8 cellular contexts compared by ENCODE assay signal in genomic region chr11:7548659-7549283, GRCh38. TPM values are rescaled to one million over a fixed set of nuclear protein-coding genes. Genes with fewer than 3 reads are reported as not detected.
DNase-seq lines count a peak whose midpoint lies in the region; ATAC-seq and TF ChIP-seq lines count a peak whose summit lies in the region.

No MANE protein-coding gene starts in this region.

- no peaks in the 10 kb centered on the region for H3K9me3 ChIP-seq in ascending aorta

- ATAC-seq in GM19455 (IDR thresholded peaks at IDR 0.05; ENCODE audit: unreplicated experiment) (peak; percentile 83), HG03432 (IDR thresholded peaks at IDR 0.05; ENCODE audit: unreplicated experiment) (peak; percentile 91)
- peak; percentile 72 to 75 for ATAC-seq in activated T-cell treated with anti-CD3 and anti-CD28 coated beads, Interleukin-2, amount 50 U/mL, for 72 hours (replicated peaks in 1 of 2)

- no peak overlapping the region for H3K27ac Mint-ChIP-seq in activated T-cell treated with anti-CD3 and anti-CD28 coated beads, Interleukin-2, amount 50 U/mL, for 72 hours
- no peak overlapping the region for H3K27ac Mint-ChIP-seq in progenitor cell of endocrine pancreas

- POLR2A ChIA-PET in GM10248 (lab: Yijun Ruan, JAX): no interaction called here

- H3K4me1 ChIP-seq in ascending aorta: no peaks in the 10 kb centered on the region

- no peaks in the 10 kb centered on the region for H3K36me3 ChIP-seq in ascending aorta

- H3K27ac ChIP-seq in ascending aorta: no peak overlapping the region

- H3K4me3 Mint-ChIP-seq in activated T-cell treated with anti-CD3 and anti-CD28 coated beads, Interleukin-2, amount 50 U/mL, for 72 hours: no peak overlapping the region
- H3K4me3 Mint-ChIP-seq in progenitor cell of endocrine pancreas (ENCODE audit: low read depth): no peak overlapping the region

- intact Hi-C loops in ascending aorta (cut with DNase I): no loop called here

- peaks cover 9% of the 10 kb centered on the region for H3K4me1 Mint-ChIP-seq in activated T-cell treated with anti-CD3 and anti-CD28 coated beads, Interleukin-2, amount 50 U/mL, for 72 hours (ENCODE audit: low read depth)
- peaks cover 10% of the 10 kb centered on the region for H3K4me1 Mint-ChIP-seq in progenitor cell of endocrine pancreas (ENCODE audit: low read depth)

- peak; percentile 58 for DNase-seq in GM10248 (ENCODE audit: extremely low spot score)
- peak; percentile 15 to 30 for DNase-seq in activated T-cell treated with anti-CD3 and anti-CD28 coated beads, Interleukin-2, amount 50 U/mL, for 72 hours
- DNase-seq in progenitor cell of endocrine pancreas (ENCODE audit: low spot score, unreplicated experiment): peak; percentile 26
- no peak for DNase-seq in ascending aorta (ENCODE audit: low spot score in 2 of 2)
- DNase-seq in GM19238 (ENCODE audit: insufficient read length, low spot score): no peak
- DNase-seq in NCI-H2081 treated with DMSO at 0.1 percent for 48 hours (lab: John Stamatoyannopoulos, UW): no peak

- H3K9me3 Mint-ChIP-seq in activated T-cell treated with anti-CD3 and anti-CD28 coated beads, Interleukin-2, amount 50 U/mL, for 72 hours: no peaks in the 10 kb centered on the region
- no peaks in the 10 kb centered on the region for H3K9me3 Mint-ChIP-seq in progenitor cell of endocrine pancreas (ENCODE audit: low read depth)

- CTCF ChIA-PET in GM10248 (lab: Yijun Ruan, JAX): interaction anchor here (0.9 to 7.4 kb wide), 15 partner anchors 10 to 117 kb away, joined by 3 to 37 read pairs (median 9); partner anchors contain the start of gene PPFIBP2

- no peak overlapping the region for H3K4me3 ChIP-seq in ascending aorta

- no peaks in the 10 kb centered on the region for H3K27me3 Mint-ChIP-seq in activated T-cell treated with anti-CD3 and anti-CD28 coated beads, Interleukin-2, amount 50 U/mL, for 72 hours (ENCODE audit: low read depth)
- no peaks in the 10 kb centered on the region for H3K27me3 Mint-ChIP-seq in progenitor cell of endocrine pancreas

- H3K36me3 Mint-ChIP-seq in activated T-cell treated with anti-CD3 and anti-CD28 coated beads, Interleukin-2, amount 50 U/mL, for 72 hours (ENCODE audit: insufficient read depth in 2 of 2): peaks cover 0 to 2% of the 10 kb centered on the region in 2 donors
- peaks cover 1% of the 10 kb centered on the region for H3K36me3 Mint-ChIP-seq in progenitor cell of endocrine pancreas (ENCODE audit: insufficient read depth)

- H3K27me3 ChIP-seq in ascending aorta: no peaks in the 10 kb centered on the region

- TF ChIP-seq CTCF in GM10248 (IDR thresholded peaks at IDR 0.05; ENCODE audit: control extremely low read depth, extremely low read depth, low read depth, missing control alignments) (peak; percentile 71), progenitor cell of endocrine pancreas (IDR thresholded peaks at IDR 0.05; ENCODE audit: unreplicated experiment) (peak; percentile 58), ascending aorta (IDR thresholded peaks at IDR 0.05) (no peak)

RNA-seq across cellular contexts. Expression of gene PPFIBP2, which starts 35.0 kb away (rescaled TPM):
- total RNA-seq in activated T-cell treated with anti-CD3 and anti-CD28 coated beads, Interleukin-2, amount 50 U/mL, for 72 hours: 10 to 100 TPM; 27.5 to 30.6 TPM
- total RNA-seq in progenitor cell of endocrine pancreas (64.1 and 66.4 TPM in 2 replicates), ascending aorta (4.2 TPM)

Comparison
In these comparisons a context has a peak if more than half of its experiments do, and no peak if none do; other contexts are left out.
1. DNase-seq: peak in GM10248 (single experiment), activated T-cell treated with anti-CD3 and anti-CD28 coated beads, Interleukin-2, amount 50 U/mL, for 72 hours (2 of 2) and progenitor cell of endocrine pancreas (single experiment); none in ascending aorta (0 of 2), GM19238 (single experiment) and NCI-H2081 treated with DMSO at 0.1 percent for 48 hours (single experiment).
2. CTCF ChIP-seq: peak in GM10248 (single experiment) and progenitor cell of endocrine pancreas (single experiment); none in ascending aorta (0 of 3).
3. Peak in every context shown above with its lines, with median percentiles within 50 percentile points of each other: ATAC-seq.